Comparison of ENCODE assay signal across 17 cellular contexts in the genomic region with DNA sequence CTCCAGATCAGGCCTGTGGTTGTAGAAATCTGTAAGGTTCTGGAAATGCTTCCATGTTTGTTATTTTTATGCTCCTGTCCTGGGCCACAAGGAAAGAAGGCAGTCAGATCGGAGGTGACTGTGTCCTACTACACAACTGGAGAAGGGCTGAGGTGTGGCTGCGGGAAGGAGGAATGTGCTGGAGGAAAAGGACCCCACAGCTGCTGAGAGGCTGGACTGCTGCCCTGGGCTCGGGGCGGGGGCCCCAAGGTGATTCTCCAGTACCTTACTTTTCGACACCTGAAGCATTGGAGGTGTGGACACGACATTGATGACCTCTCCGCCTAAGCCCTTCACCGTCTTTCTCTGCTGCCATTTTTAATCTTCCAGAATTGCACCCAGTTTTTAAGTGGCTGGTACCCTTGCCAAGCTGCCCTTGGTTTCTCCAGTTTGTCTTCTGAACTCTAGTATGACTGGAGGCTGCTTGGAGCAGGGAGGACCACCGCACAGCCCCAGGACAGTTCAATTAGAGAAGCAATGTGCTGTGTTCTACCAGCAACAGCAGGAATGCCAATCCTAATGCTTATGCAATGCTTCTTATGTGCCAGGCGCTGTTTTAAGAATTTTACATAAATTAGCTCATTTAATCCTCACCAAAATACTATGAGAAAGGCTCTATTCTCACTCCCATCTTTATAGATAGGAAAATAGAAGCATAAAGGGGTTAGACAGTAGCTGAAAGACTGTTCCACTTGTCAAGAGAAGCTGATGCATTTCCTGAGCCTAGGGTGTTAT. TPM values are rescaled to one million over a fixed set of nuclear protein-coding genes. Genes with fewer than 3 reads are reported as not detected.
DNase-seq lines count a peak whose midpoint lies in the region; ATAC-seq and TF ChIP-seq lines count a peak whose summit lies in the region.
"Had no signal": no experiment of that assay in that cellular context is flagged by ENCODE, and none has a peak within 500 bp of the region (broad histone marks: within the 10 kb centered on the region; RNA-seq: fewer than 3 reads in every experiment).

No MANE protein-coding gene starts in this region.

- H3K27me3 ChIP-seq in right atrium auricular region = no peaks in the 10 kb centered on the region
- H3K27me3 ChIP-seq in mesendoderm (ENCODE audit: insufficient read depth, low read length, poor library complexity) = no peaks in the 10 kb centered on the region
- no peaks in the 10 kb centered on the region for H3K27me3 ChIP-seq in prostate gland (replicated peaks; ENCODE audit: insufficient read depth)

- no CpG with 5 or more reads among the region's 10 CpGs for WGBS in mesendoderm (ENCODE audit: extremely low coverage, insufficient coverage, low lambda C conversion rate)
- 82% methylated on average over 10 of the region's 10 CpGs for WGBS in prostate gland

- no peak overlapping the region for H3K4me3 ChIP-seq in right atrium auricular region
- H3K4me3 ChIP-seq in mesendoderm (ENCODE audit: low read length) = no peak overlapping the region
- H3K4me3 ChIP-seq in prostate gland = no peak overlapping the region
- H3K4me3 ChIP-seq: thoracic aorta had no signal

- H3K56ac ChIP-seq in mesendoderm (ENCODE audit: low read length) = no peak overlapping the region

- H3K4me3 Mint-ChIP-seq in chondrocyte (ENCODE audit: unreplicated experiment) = no peak overlapping the region
- H3K4me3 Mint-ChIP-seq: CD4-positive, alpha-beta T cell; IgD-negative memory B cell; natural killer cell had no signal

- no peak overlapping the region for H4K5ac ChIP-seq in mesendoderm (ENCODE audit: low read length)

- DNase-seq in cardiac septum (ENCODE audit: low spot score) (peak; percentile 46), right atrium auricular region (ENCODE audit: low spot score) (no peak), chondrocyte (ENCODE audit: low spot score) (peak; percentile 49), mesendoderm (peak; percentile 23), G401 (ENCODE audit: low spot score) (no peak), prostate gland (ENCODE audit: low spot score) (no peak)
- no peak for DNase-seq in stimulated activated CD4-positive, alpha-beta T cell treated with anti-CD3 and anti-CD28 coated beads, Interleukin-4, amount 100 ng/mL, for 24 hours
- DNase-seq: activated CD4-positive, alpha-beta T cell treated with anti-CD3 and anti-CD28 coated beads for 1 hour; activated naive CD4-positive, alpha-beta T cell; CD4-positive, alpha-beta T cell; MV-4-11; natural killer cell; NCI-H2081 treated with DMSO at 0.1 percent for 48 hours; NCI-H748 treated with DMSO at 0.1 percent for 48 hours had no signal

- H3K36me3 ChIP-seq in right atrium auricular region (no peaks in the 10 kb centered on the region), mesendoderm (ENCODE audit: control insufficient read depth, insufficient read depth, low read length) (no peaks in the 10 kb centered on the region), prostate gland (no peaks in the 10 kb centered on the region)
- H3K36me3 ChIP-seq: thoracic aorta had no signal

- peaks cover 5% of the 10 kb centered on the region for H3K27me3 Mint-ChIP-seq in chondrocyte (ENCODE audit: low read depth)
- H3K27me3 Mint-ChIP-seq: CD4-positive, alpha-beta T cell had no signal

- H3K4me1 Mint-ChIP-seq in chondrocyte (ENCODE audit: low read depth) = peaks cover 45% of the 10 kb centered on the region

- intact Hi-C loops in cardiac septum (cut with DNase I) = loop anchor here (5.0 kb wide), 1 partner anchor 58 kb away; no protein-coding TSS in a partner anchor
- intact Hi-C loops in prostate gland (cut with DNase I) = loop anchor here (5.0 kb wide), 1 partner anchor 93 kb away; no protein-coding TSS in a partner anchor

- no peak overlapping the region for H3K4me2 ChIP-seq in mesendoderm (ENCODE audit: low read length)

- no peak overlapping the region for H3K18ac ChIP-seq in mesendoderm (ENCODE audit: low read length)

- no peaks in the 10 kb centered on the region for H3K79me1 ChIP-seq in mesendoderm (ENCODE audit: low read length)

- H3K27ac Mint-ChIP-seq in chondrocyte (ENCODE audit: unreplicated experiment) = peak overlapping the region; percentile 94
- H3K27ac Mint-ChIP-seq: CD4-positive, alpha-beta T cell; IgD-negative memory B cell; natural killer cell had no signal

- H3K9me3 ChIP-seq in right atrium auricular region = no peaks in the 10 kb centered on the region
- H3K9me3 ChIP-seq in prostate gland = no peaks in the 10 kb centered on the region
- H3K9me3 ChIP-seq: thoracic aorta had no signal

- H2BK120ac ChIP-seq in mesendoderm (ENCODE audit: low read depth, low read length) = no peak overlapping the region

- peaks cover 0 to 10% of the 10 kb centered on the region in 2 donors for H3K4me1 ChIP-seq in right atrium auricular region
- H3K4me1 ChIP-seq in mesendoderm (ENCODE audit: control insufficient read depth, low read depth, low read length) = peaks cover 2% of the 10 kb centered on the region
- no peaks in the 10 kb centered on the region for H3K4me1 ChIP-seq in prostate gland (replicated peaks)

- no peak overlapping the region for H3K9ac ChIP-seq in mesendoderm (ENCODE audit: low read length)

- no peak overlapping the region for H4K8ac ChIP-seq in mesendoderm (ENCODE audit: low read depth, low read length)

- H3K9me3 Mint-ChIP-seq in chondrocyte (ENCODE audit: low read depth) = no peaks in the 10 kb centered on the region
- H3K9me3 Mint-ChIP-seq: CD4-positive, alpha-beta T cell; IgD-negative memory B cell; natural killer cell had no signal

- H2BK15ac ChIP-seq in mesendoderm (replicated peaks; ENCODE audit: low read depth) = no peak overlapping the region

- ATAC-seq in GM19351 (IDR thresholded peaks at IDR 0.05; ENCODE audit: unreplicated experiment) = no peak
- ATAC-seq: natural killer cell had no signal

- TF ChIP-seq POLR2A in prostate gland (IDR thresholded peaks at IDR 0.05) = no peak

- H3K23ac ChIP-seq in mesendoderm (ENCODE audit: low read length) = no peak overlapping the region

- H3K79me2 ChIP-seq in mesendoderm (ENCODE audit: control insufficient read depth, insufficient read depth, low read length) = no peaks in the 10 kb centered on the region

- H2AK5ac ChIP-seq in mesendoderm (ENCODE audit: low read length) = no peak overlapping the region

- no peak for TF ChIP-seq CTCF in right atrium auricular region (IDR thresholded peaks at IDR 0.05)
- no peak for TF ChIP-seq CTCF in chondrocyte (IDR thresholded peaks at IDR 0.05)
- no peak for TF ChIP-seq CTCF in prostate gland (IDR thresholded peaks at IDR 0.05)

- H3K4ac ChIP-seq in mesendoderm (ENCODE audit: low read depth, low read length) = peak overlapping the region; percentile 41

- H3K27ac ChIP-seq in right atrium auricular region (no peak overlapping the region), mesendoderm (ENCODE audit: low read depth, low read length) (no peak overlapping the region), prostate gland (no peak overlapping the region)
- H3K27ac ChIP-seq: thoracic aorta had no signal

- H2BK5ac ChIP-seq in mesendoderm (ENCODE audit: low read length) = no peak overlapping the region

- H3K36me3 Mint-ChIP-seq in chondrocyte (ENCODE audit: low read depth) = no peaks in the 10 kb centered on the region
- H3K36me3 Mint-ChIP-seq: IgD-negative memory B cell, natural killer cell had no signal

- in situ Hi-C loops in G401 (cut with HindIII; ENCODE audit: low sequenced_read_pairs) = loop anchor here (5.0 kb wide), 1 partner anchor 77 kb away; no protein-coding TSS in a partner anchor

RNA-seq across cellular contexts. Expression of a gene that starts 13.5 kb away (rescaled TPM):
- total RNA-seq in cardiac septum = 15.2 TPM
- total RNA-seq in right atrium auricular region = 1 to 10 TPM; 1.2 to 4.7 TPM
- 0.80 to 4.0 TPM (median 3.7 TPM) in 3 replicates for total RNA-seq in chondrocyte
- 4.1 TPM for polyA plus RNA-seq in mesendoderm (2013, experiment 1 of 2)
- 4.1 TPM for polyA plus RNA-seq in mesendoderm (2013, experiment 2 of 2)
- 5.0 and 7.4 TPM in 2 replicates for total RNA-seq in G401 (2014; rRNA removed; shearing (Covaris generic))
- 1 to 10 TPM; 4.1 to 7.4 TPM for total RNA-seq in prostate gland

Comparison
In these comparisons a context has a peak if more than half of its experiments do, and no peak if none do; other contexts are left out.
1. DNase-seq: peak in cardiac septum (single experiment), chondrocyte (single experiment) and mesendoderm (single experiment); none in right atrium auricular region (single experiment), stimulated activated CD4-positive, alpha-beta T cell treated with anti-CD3 and anti-CD28 coated beads, Interleukin-4, amount 100 ng/mL, for 24 hours (single experiment), G401 (single experiment) and prostate gland (single experiment).